In the genomic region with DNA sequence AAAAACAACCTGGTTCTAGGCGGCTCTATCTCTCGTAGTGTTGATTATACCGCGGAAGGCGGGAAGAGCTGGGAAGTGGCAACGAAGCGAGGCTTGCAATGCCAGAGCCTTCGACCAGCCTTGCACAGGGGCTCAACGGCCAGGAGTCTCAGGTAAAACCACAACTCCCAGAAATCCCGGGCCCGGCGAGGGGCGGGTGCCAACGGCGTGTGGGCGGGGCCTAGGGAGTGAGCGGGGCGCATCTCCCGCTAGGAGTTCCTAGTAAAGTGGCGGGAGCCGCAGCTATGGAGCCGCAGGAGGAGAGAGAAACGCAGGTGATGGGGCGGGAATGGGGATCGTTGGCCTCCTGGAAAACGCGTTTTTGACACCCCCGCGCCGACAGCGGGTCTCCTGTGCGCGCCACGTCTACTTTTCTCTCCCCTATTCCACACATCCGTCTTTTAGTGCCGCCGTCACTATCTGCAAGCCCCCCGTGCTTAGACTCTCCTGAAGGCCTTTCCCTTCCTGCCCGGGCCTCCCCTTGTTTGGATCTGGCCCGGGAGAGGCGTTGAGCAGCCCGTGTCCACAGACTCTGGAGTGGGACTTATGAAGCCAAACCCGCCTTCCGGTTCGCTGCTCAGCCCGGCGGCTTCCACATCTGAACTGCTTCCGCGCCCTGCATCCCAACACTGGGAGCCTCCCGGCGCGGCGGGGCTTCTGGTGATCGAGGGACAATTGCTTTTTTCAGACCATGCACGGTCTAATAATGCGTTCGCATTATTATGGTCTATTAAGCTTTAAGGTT, we compare ENCODE assay signal across 8 cellular contexts. TPM values are rescaled to one million over a fixed set of nuclear protein-coding genes. Genes with fewer than 3 reads are reported as not detected.
DNase-seq lines count a peak whose midpoint lies in the region; ATAC-seq and TF ChIP-seq lines count a peak whose summit lies in the region.

A gene with protein sequence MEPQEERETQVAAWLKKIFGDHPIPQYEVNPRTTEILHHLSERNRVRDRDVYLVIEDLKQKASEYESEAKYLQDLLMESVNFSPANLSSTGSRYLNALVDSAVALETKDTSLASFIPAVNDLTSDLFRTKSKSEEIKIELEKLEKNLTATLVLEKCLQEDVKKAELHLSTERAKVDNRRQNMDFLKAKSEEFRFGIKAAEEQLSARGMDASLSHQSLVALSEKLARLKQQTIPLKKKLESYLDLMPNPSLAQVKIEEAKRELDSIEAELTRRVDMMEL (plus strand): TSS at position 258 of the 784 bp plus-strand sequence. CDS start 27 bp downstream, at position 285.

- peaks cover 19% of the 10 kb centered on the region for H3K4me1 Mint-ChIP-seq in activated B cell treated with CpG ODN at 0.5 μM for 24 hours

- ATAC-seq in GM18907 (IDR thresholded peaks at IDR 0.05; ENCODE audit: unreplicated experiment) (peak; percentile 88), HG03159 (IDR thresholded peaks at IDR 0.05; ENCODE audit: unreplicated experiment) (peak; percentile 82), activated B cell treated with CpG ODN at 0.5 μM for 24 hours (ENCODE audit: low read depth) (peak; percentile 99)

- no peaks in the 10 kb centered on the region for H3K36me3 ChIP-seq in smooth muscle cell (ENCODE audit: low read depth)

- intact Hi-C loops in activated B cell treated with CpG ODN at 0.5 μM for 24 hours (cut with micrococcal nuclease) = loop anchor here (1.0 to 10.0 kb wide), 6 partner anchors 65 to 1820 kb away; a partner anchor contains a TSS

- H3K9ac ChIP-seq in smooth muscle cell (ENCODE audit: low read depth) = peak within 1 kb of the TSS; percentile 37

- CTCF ChIA-PET in AG04450 (lab: Charles Lee) = interaction anchor here (0.7 kb wide), 1 partner anchor 327 kb away, joined by 3 read pairs; no protein-coding TSS in a partner anchor
- CTCF ChIA-PET in activated B cell treated with CpG ODN at 0.5 μM for 24 hours (lab: Charles Lee) = no interaction called here

- H3K79me2 ChIP-seq in smooth muscle cell (ENCODE audit: low read depth) = peaks cover 14% of the 10 kb centered on the region

- WGBS in smooth muscle cell (ENCODE audit: low lambda C conversion rate) = under 1% methylated on average over 53 of the region's 57 CpGs

- H3K4me3 Mint-ChIP-seq in activated B cell treated with CpG ODN at 0.5 μM for 24 hours = peak within 1 kb of the TSS; percentile 98

- H3K27ac ChIP-seq in AG04450 (ENCODE audit: low read depth, low read length) (peak within 1 kb of the TSS; percentile 82), caudate nucleus (ENCODE audit: low read depth, low read length) (peak within 1 kb of the TSS; percentile 80), smooth muscle cell (ENCODE audit: low read depth) (peak within 1 kb of the TSS; percentile 32)

- H3K9me3 ChIP-seq in AG04450 (ENCODE audit: control insufficient read depth, insufficient read depth, low read length) (peaks cover 4% of the 10 kb centered on the region; the same call in 1 of the 2 replicates), smooth muscle cell (replicated peaks; ENCODE audit: low read depth) (no peaks in the 10 kb centered on the region)

- H3F3A ChIP-seq in smooth muscle cell (ENCODE audit: low read depth) = no peaks in the 10 kb centered on the region

- H3K27me3 ChIP-seq in AG04450 (ENCODE audit: control insufficient read depth, insufficient read depth, low read length) (no peaks in the 10 kb centered on the region), smooth muscle cell (ENCODE audit: low read depth) (no peaks in the 10 kb centered on the region)

- no peaks in the 10 kb centered on the region for H3K27me3 Mint-ChIP-seq in activated B cell treated with CpG ODN at 0.5 μM for 24 hours

- POLR2A ChIA-PET in AG04450 (lab: Yijun Ruan, JAX) (no interaction called here), activated B cell treated with CpG ODN at 0.5 μM for 24 hours (lab: Charles Lee) (interaction anchor here (0.9 kb wide), 1 partner anchor 69 kb away, joined by 4 read pairs; a partner anchor contains a TSS)

- no peak for TF ChIP-seq CTCF in AG04450 (IDR thresholded peaks at IDR 0.05; ENCODE audit: low read depth, low read length)
- no peak for TF ChIP-seq CTCF in activated B cell treated with CpG ODN at 0.5 μM for 24 hours (IDR thresholded peaks at IDR 0.05)
- TF ChIP-seq CTCF in smooth muscle cell (IDR thresholded peaks at IDR 0.05; ENCODE audit: borderline replicate concordance, insufficient read depth, poor library complexity, severe bottlenecking) = no peak

- H3K9me3 Mint-ChIP-seq in activated B cell treated with CpG ODN at 0.5 μM for 24 hours = no peaks in the 10 kb centered on the region

- peaks cover 4% of the 10 kb centered on the region for H3K4me1 ChIP-seq in smooth muscle cell (ENCODE audit: low read depth)

- H3K4me3 ChIP-seq in AG04450 (ENCODE audit: low read depth, low read length) (peak within 1 kb of the TSS; percentile 93), smooth muscle cell (peak within 1 kb of the TSS; percentile 77)

- H4K20me1 ChIP-seq in smooth muscle cell (ENCODE audit: low read depth) = no peaks in the 10 kb centered on the region

- H3K4me2 ChIP-seq in smooth muscle cell = peak within 1 kb of the TSS; percentile 91

- peaks cover 26% of the 10 kb centered on the region for H3K36me3 Mint-ChIP-seq in activated B cell treated with CpG ODN at 0.5 μM for 24 hours (ENCODE audit: low read depth)

- DNase-seq in AG04450 (ENCODE audit: low read depth, low spot score) (peak; percentile 11), NCI-H226 (peak; percentile 71), activated B cell treated with CpG ODN at 0.5 μM for 24 hours (peak; percentile 81), caudate nucleus (lab: John Stamatoyannopoulos, UW) (peak; percentile 43 to 96 (median 87)), iPS-NIHi7 (ENCODE audit: extremely low spot score) (peak; percentile 98), smooth muscle cell (lab: John Stamatoyannopoulos, UW; ENCODE audit: unreplicated experiment) (peak; percentile 41)

- peak within 1 kb of the TSS; percentile 96 for H2AFZ ChIP-seq in smooth muscle cell (ENCODE audit: low read depth)

- peak within 1 kb of the TSS; percentile 82 for H3K27ac Mint-ChIP-seq in activated B cell treated with CpG ODN at 0.5 μM for 24 hours

RNA-seq across cellular contexts. Expression of the gene that starts here (rescaled TPM):
- polyA plus RNA-seq in AG04450 (2011; rRNA removed) (35.8 and 39.8 TPM in 2 replicates), smooth muscle cell (29.5 and 50.6 TPM in 2 replicates)
- polyA minus RNA-seq in AG04450 (2011; rRNA and poly(A)+ RNA removed) = 10.4 and 14.5 TPM in 2 replicates
- total RNA-seq in activated B cell treated with CpG ODN at 0.5 μM for 24 hours (34.6 and 39.5 TPM in 2 replicates), smooth muscle cell (34.7 and 44.2 TPM in 2 replicates)

Comparison
In these comparisons a context has a peak if more than half of its experiments do, and no peak if none do; other contexts are left out.
1. Peak in every context shown above with its lines: DNase-seq, ATAC-seq, H3K4me3 ChIP-seq and H3K27ac ChIP-seq.
2. DNase-seq: peak in every context shown above with its lines; median percentile 98 in iPS-NIHi7; 87 in caudate nucleus; 81 in activated B cell treated with CpG ODN at 0.5 μM for 24 hours; 71 in NCI-H226; 41 in smooth muscle cell; 11 in AG04450.
3. H3K27ac ChIP-seq: peak in every context shown above with its lines; median percentile 82 in AG04450; 80 in caudate nucleus; 32 in smooth muscle cell.